In the genomic region with DNA sequence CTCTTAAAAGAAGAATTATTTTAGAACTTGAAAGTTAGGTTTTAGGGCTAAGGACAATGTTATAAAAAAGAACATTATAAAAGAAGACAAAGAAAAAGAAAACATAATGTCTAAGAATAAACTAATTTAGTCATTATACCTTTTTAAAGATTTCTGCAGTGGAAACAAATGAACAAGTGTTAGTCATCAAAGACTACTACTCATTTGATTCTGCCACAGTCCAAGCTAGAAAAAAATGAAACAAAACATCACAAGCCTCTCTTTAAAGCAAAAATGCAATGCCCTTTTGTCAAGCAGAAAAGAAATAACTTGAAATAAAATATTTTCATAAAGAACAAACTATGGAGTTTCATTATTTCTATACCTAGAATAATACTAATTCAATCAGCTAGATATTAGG, we compare ENCODE assay signal across 18 cellular contexts.
DNase-seq lines count a peak whose midpoint lies in the region; ATAC-seq, FAIRE-seq and TF ChIP-seq lines count a peak whose summit lies in the region.
"Had no signal": no experiment of that assay in that cellular context is flagged by ENCODE, and none has a peak within 500 bp of the region (broad histone marks: within the 10 kb centered on the region; RNA-seq: fewer than 3 reads in every experiment).

No MANE protein-coding gene starts in this region.

- no peak overlapping the region for H2BK120ac ChIP-seq in mesenchymal stem cell (ENCODE audit: low read depth, low read length)

- no peak for DNase-seq in H54 (ENCODE audit: insufficient read length, low spot score)
- peak; percentile 26 for DNase-seq in PC-3
- peak; percentile 56 for DNase-seq in bronchial epithelial cell (ENCODE audit: low read depth)
- DNase-seq in mesenchymal stem cell: peak; percentile 42
- DNase-seq in ovary: no peak
- no peak for DNase-seq in activated naive CD4-positive, alpha-beta T cell treated with anti-CD3 and anti-CD28 coated beads, Interleukin-2, amount 10 ng/mL, durations not matched to agents 7 days and 5 days
- DNase-seq in upper lobe of right lung: no peak
- DNase-seq: activated CD8-positive, alpha-beta T cell treated with anti-CD3 and anti-CD28 coated beads for 36 hours; body of pancreas; foreskin melanocyte; Karpas-422; naive B cell; NCI-H1694 treated with DMSO at 0.1 percent for 48 hours; NCI-H446; substantia nigra had no signal

- ATAC-seq in PC-3: peak; percentile 18; the same call in 1 of the 2 replicates
- ATAC-seq in upper lobe of right lung: no peak
- ATAC-seq: activated CD8-positive, alpha-beta T cell treated with anti-CD3 and anti-CD28 coated beads for 36 hours; body of pancreas had no signal

- no peaks in the 10 kb centered on the region for H3K36me3 Mint-ChIP-seq in activated naive CD4-positive, alpha-beta T cell treated with anti-CD3 and anti-CD28 coated beads, Interleukin-2, amount 10 ng/mL, durations not matched to agents 7 days and 5 days

- H2BK15ac ChIP-seq in mesenchymal stem cell (ENCODE audit: low read depth, poor library complexity, severe bottlenecking): no peak overlapping the region

- H3K9ac ChIP-seq in PC-3 (ENCODE audit: low read length) (no peak overlapping the region), mesenchymal stem cell (ENCODE audit: low read length) (peak overlapping the region; percentile 65)
- H3K9ac ChIP-seq: BLaER1 treated with 17β-estradiol and CSF1 and Interleukin-3, amounts not matched to agents 10 nM and 100 nM had no signal

- H3F3A ChIP-seq in PC-3 (ENCODE audit: low read length, unreplicated experiment): no peaks in the 10 kb centered on the region

- H4K8ac ChIP-seq in mesenchymal stem cell (ENCODE audit: low read length): no peak overlapping the region

- H3K36me3 ChIP-seq in PC-3 (ENCODE audit: low read depth, low read length): no peaks in the 10 kb centered on the region
- no peaks in the 10 kb centered on the region for H3K36me3 ChIP-seq in bronchial epithelial cell (ENCODE audit: control insufficient read depth, insufficient read depth, low read length)
- H3K36me3 ChIP-seq in mesenchymal stem cell (ENCODE audit: control insufficient read depth in 1 of 2, insufficient read depth in 2 of 2, low read depth in 1 of 2, low read length in 2 of 2): no peaks in the 10 kb centered on the region
- H3K36me3 ChIP-seq in ovary: no peaks in the 10 kb centered on the region
- H3K36me3 ChIP-seq in upper lobe of right lung: no peaks in the 10 kb centered on the region
- H3K36me3 ChIP-seq: BLaER1 treated with 17β-estradiol and CSF1 and Interleukin-3, amounts not matched to agents 10 nM and 100 nM had no signal

- peaks cover 4% of the 10 kb centered on the region for H3K79me1 ChIP-seq in mesenchymal stem cell (replicated peaks; ENCODE audit: low read length, poor library complexity, severe bottlenecking)

- H4K20me1 ChIP-seq in PC-3 (ENCODE audit: low read length): no peaks in the 10 kb centered on the region

- H3K4me1 Mint-ChIP-seq in activated naive CD4-positive, alpha-beta T cell treated with anti-CD3 and anti-CD28 coated beads, Interleukin-2, amount 10 ng/mL, durations not matched to agents 7 days and 5 days: no peaks in the 10 kb centered on the region

- POLR2A ChIA-PET in PC-3 (lab: Charles Lee; ENCODE audit: unreplicated experiment): no interaction called here

- H3K4ac ChIP-seq in mesenchymal stem cell (ENCODE audit: low read depth in 1 of 2, low read length in 2 of 2): no peak overlapping the region

- H3K4me1 ChIP-seq in PC-3 (ENCODE audit: insufficient read depth, low read length) (peaks cover 30% of the 10 kb centered on the region), mesenchymal stem cell (ENCODE audit: control insufficient read depth, insufficient read depth, low read depth, low read length) (no peaks in the 10 kb centered on the region), ovary (ENCODE audit: insufficient read depth) (peaks cover 1% of the 10 kb centered on the region), upper lobe of right lung (peaks cover 19% of the 10 kb centered on the region)

- no peaks in the 10 kb centered on the region for H3K27me3 Mint-ChIP-seq in activated naive CD4-positive, alpha-beta T cell treated with anti-CD3 and anti-CD28 coated beads, Interleukin-2, amount 10 ng/mL, durations not matched to agents 7 days and 5 days
- H3K27me3 Mint-ChIP-seq: activated CD8-positive, alpha-beta T cell treated with anti-CD3 and anti-CD28 coated beads for 36 hours; naive B cell; progenitor cell of endocrine pancreas had no signal

- no peak overlapping the region for H2BK5ac ChIP-seq in mesenchymal stem cell (ENCODE audit: low read depth, low read length, poor library complexity, severe bottlenecking)

- H3K27ac ChIP-seq in PC-3 (ENCODE audit: low read length) (no peak overlapping the region), mesenchymal stem cell (ENCODE audit: low read length, poor library complexity, severe bottlenecking) (no peak overlapping the region), ovary (no peak overlapping the region), upper lobe of right lung (no peak overlapping the region)
- H3K27ac ChIP-seq: body of pancreas had no signal

- H2AFZ ChIP-seq in PC-3 (ENCODE audit: low read length) (no peak overlapping the region), mesenchymal stem cell (ENCODE audit: low read depth, low read length) (no peak overlapping the region)

- no peaks in the 10 kb centered on the region for H3K9me3 Mint-ChIP-seq in activated naive CD4-positive, alpha-beta T cell treated with anti-CD3 and anti-CD28 coated beads, Interleukin-2, amount 10 ng/mL, durations not matched to agents 7 days and 5 days
- H3K9me3 Mint-ChIP-seq: activated CD8-positive, alpha-beta T cell treated with anti-CD3 and anti-CD28 coated beads for 36 hours; activated T-helper 2 cell treated with anti-CD3 and anti-CD28 coated beads, Interferon-gamma antibody, Interleukin-2, Interleukin-4, amounts not matched to agents 10 μg/mL and 5 μg/mL and 100 μg/mL, durations not matched to agents 14 hours and 24 hours and 36 hours; naive B cell had no signal

- H3K4me2 ChIP-seq in PC-3 (ENCODE audit: low read length) (no peak overlapping the region), mesenchymal stem cell (ENCODE audit: low read length, poor library complexity, severe bottlenecking) (no peak overlapping the region)

- no peak overlapping the region for H3K4me3 Mint-ChIP-seq in activated naive CD4-positive, alpha-beta T cell treated with anti-CD3 and anti-CD28 coated beads, Interleukin-2, amount 10 ng/mL, durations not matched to agents 7 days and 5 days
- H3K4me3 Mint-ChIP-seq: activated CD8-positive, alpha-beta T cell treated with anti-CD3 and anti-CD28 coated beads for 36 hours; naive B cell had no signal

- TF ChIP-seq POLR2A in H54 (IDR thresholded peaks at IDR 0.05; ENCODE audit: low read depth, low read length) (no peak), ovary (IDR thresholded peaks at IDR 0.05) (no peak)

- TF ChIP-seq CTCF in PC-3 (conservative IDR thresholded peaks at IDR 0.05; ENCODE audit: low read depth, low read length): no peak
- no peak for TF ChIP-seq CTCF in bronchial epithelial cell (IDR thresholded peaks at IDR 0.05; ENCODE audit: insufficient read depth, low read length, severe bottlenecking)
- TF ChIP-seq CTCF in ovary (IDR thresholded peaks at IDR 0.05): no peak
- no peak for TF ChIP-seq CTCF in upper lobe of right lung (IDR thresholded peaks at IDR 0.05)

- CTCF ChIA-PET in PC-3 (lab: Charles Lee): no interaction called here
- CTCF ChIA-PET in activated naive CD4-positive, alpha-beta T cell treated with anti-CD3 and anti-CD28 coated beads, Interleukin-2, amount 10 ng/mL, durations not matched to agents 7 days and 5 days (lab: Charles Lee): interaction anchor here (0.7 kb wide), 1 partner anchor 201 kb away, joined by 4 read pairs; no protein-coding TSS in a partner anchor

- no peaks in the 10 kb centered on the region for H3K27me3 ChIP-seq in PC-3 (ENCODE audit: low read length)
- H3K27me3 ChIP-seq in bronchial epithelial cell (ENCODE audit: control insufficient read depth, insufficient read depth, low read length): no peaks in the 10 kb centered on the region
- no peaks in the 10 kb centered on the region for H3K27me3 ChIP-seq in mesenchymal stem cell (ENCODE audit: control insufficient read depth in 1 of 2, insufficient read depth in 1 of 2, low read length in 2 of 2)
- no peaks in the 10 kb centered on the region for H3K27me3 ChIP-seq in ovary
- H3K27me3 ChIP-seq in upper lobe of right lung: no peaks in the 10 kb centered on the region
- H3K27me3 ChIP-seq: BLaER1 treated with 17β-estradiol and CSF1 and Interleukin-3, amounts not matched to agents 10 nM and 100 nM; body of pancreas had no signal

- no peak overlapping the region for H2AK5ac ChIP-seq in mesenchymal stem cell (ENCODE audit: low read length, severe bottlenecking)

- peaks cover 12% of the 10 kb centered on the region for H3K79me2 ChIP-seq in PC-3 (ENCODE audit: low read length)

- no peak overlapping the region for H4K91ac ChIP-seq in mesenchymal stem cell (ENCODE audit: low read length)

- H2BK12ac ChIP-seq in mesenchymal stem cell (ENCODE audit: low read length in 2 of 2): no peak overlapping the region

- no peak overlapping the region for H3K27ac Mint-ChIP-seq in activated naive CD4-positive, alpha-beta T cell treated with anti-CD3 and anti-CD28 coated beads, Interleukin-2, amount 10 ng/mL, durations not matched to agents 7 days and 5 days
- H3K27ac Mint-ChIP-seq: activated CD8-positive, alpha-beta T cell treated with anti-CD3 and anti-CD28 coated beads for 36 hours; activated T-helper 2 cell treated with anti-CD3 and anti-CD28 coated beads, Interferon-gamma antibody, Interleukin-2, Interleukin-4, amounts not matched to agents 10 μg/mL and 5 μg/mL and 100 μg/mL, durations not matched to agents 14 hours and 24 hours and 36 hours had no signal

- no peak overlapping the region for H3K23ac ChIP-seq in mesenchymal stem cell (ENCODE audit: low read length in 2 of 2)

- H3K9me3 ChIP-seq in PC-3 (ENCODE audit: low read length): no peaks in the 10 kb centered on the region
- H3K9me3 ChIP-seq in mesenchymal stem cell (ENCODE audit: control insufficient read depth, low read length): no peaks in the 10 kb centered on the region
- no peaks in the 10 kb centered on the region for H3K9me3 ChIP-seq in ovary
- no peaks in the 10 kb centered on the region for H3K9me3 ChIP-seq in upper lobe of right lung
- H3K9me3 ChIP-seq: BLaER1 treated with 17β-estradiol and CSF1 and Interleukin-3, amounts not matched to agents 10 nM and 100 nM; body of pancreas had no signal

- no peak overlapping the region for H3K18ac ChIP-seq in mesenchymal stem cell (ENCODE audit: low read depth in 1 of 2, low read length in 2 of 2)

- no TSS peak for BruUV-seq in PC-3 (replicated peaks; lab: Mats Ljungman, UMichigan)

- intact Hi-C loops in PC-3 (cut with micrococcal nuclease): loop anchor here (5.0 to 10.0 kb wide), 2 partner anchors 33 to 96 kb away; no protein-coding TSS in a partner anchor
- intact Hi-C loops in ovary (cut with DNase I): no loop called here
- intact Hi-C loops in upper lobe of right lung (cut with DNase I): no loop called here

- H3K9me2 ChIP-seq in PC-3 (replicated peaks; ENCODE audit: low read length): no peaks in the 10 kb centered on the region

- TF ChIP-seq EP300 in ovary (IDR thresholded peaks at IDR 0.05): no peak

- H3K4me3 ChIP-seq in PC-3 (ENCODE audit: low read length) (no peak overlapping the region), bronchial epithelial cell (ENCODE audit: low read depth, low read length) (no peak overlapping the region), mesenchymal stem cell (ENCODE audit: insufficient read depth in 1 of 2, low read depth in 1 of 2, low read length in 2 of 2) (no peak overlapping the region), ovary (no peak overlapping the region), upper lobe of right lung (no peak overlapping the region)
- H3K4me3 ChIP-seq: BLaER1 treated with 17β-estradiol and CSF1 and Interleukin-3, amounts not matched to agents 10 nM and 100 nM; body of pancreas had no signal

- H3K14ac ChIP-seq in mesenchymal stem cell (ENCODE audit: low read length in 2 of 2): no peak overlapping the region

- peak; percentile 6 for FAIRE-seq in H54 (lab: Jason Lieb, UNC)
- FAIRE-seq in bronchial epithelial cell (lab: Jason Lieb, UNC): no peak

Comparison
In these comparisons a context has a peak if more than half of its experiments do, and no peak if none do; other contexts are left out.
1. DNase-seq: peak in PC-3 (single experiment), bronchial epithelial cell (single experiment) and mesenchymal stem cell (single experiment); none in H54 (single experiment), ovary (0 of 5), activated naive CD4-positive, alpha-beta T cell treated with anti-CD3 and anti-CD28 coated beads, Interleukin-2, amount 10 ng/mL, durations not matched to agents 7 days and 5 days (single experiment) and upper lobe of right lung (single experiment).